Comparison of ENCODE assay signal across 9 cellular contexts in the genomic region with DNA sequence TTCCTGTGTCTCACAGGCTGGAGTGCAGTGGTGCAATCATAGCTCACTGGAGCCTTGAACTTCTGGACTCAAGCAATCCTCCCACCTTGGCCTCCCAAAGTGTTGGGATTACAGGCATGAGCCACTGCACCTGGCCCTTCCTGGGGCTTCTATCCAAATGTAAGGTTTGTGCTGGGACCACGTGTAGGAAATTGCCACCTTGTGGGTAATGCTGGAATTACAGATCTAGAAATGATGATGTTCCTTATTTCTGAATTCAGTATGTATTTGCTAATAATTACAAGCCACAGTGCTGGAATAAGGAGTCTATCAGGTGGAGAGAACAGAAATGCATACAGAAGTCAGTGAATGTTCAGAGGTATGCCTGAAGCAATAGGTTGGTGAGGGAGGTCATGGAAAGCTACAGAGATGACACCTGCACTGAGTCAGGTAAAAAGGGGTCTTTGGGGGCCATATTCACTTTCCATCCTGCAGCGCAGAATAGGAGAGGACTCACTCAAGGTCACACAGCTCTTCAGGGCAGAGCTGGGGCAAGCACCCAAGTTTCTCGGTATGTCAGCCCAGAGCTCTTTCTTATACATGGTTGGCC. TPM values are rescaled to one million over a fixed set of nuclear protein-coding genes. Genes with fewer than 3 reads are reported as not detected.
DNase-seq lines count a peak whose midpoint lies in the region; ATAC-seq and TF ChIP-seq lines count a peak whose summit lies in the region.
"Had no signal": no experiment of that assay in that cellular context is flagged by ENCODE, and none has a peak within 500 bp of the region (broad histone marks: within the 10 kb centered on the region; RNA-seq: fewer than 3 reads in every experiment).

No MANE protein-coding gene starts in this region.

- TF ChIP-seq CTCF in cardiac muscle cell (IDR thresholded peaks at IDR 0.05; ENCODE audit: low read depth, low read length) (peak; percentile 62), astrocyte of the cerebellum (IDR thresholded peaks at IDR 0.05; ENCODE audit: low read depth, low read length, missing control alignments) (peak; percentile 58)

- H3K4me1 ChIP-seq in cardiac muscle cell (ENCODE audit: low read depth): peaks cover 21% of the 10 kb centered on the region

- intact Hi-C loops in Right ventricle myocardium inferior (cut with DNase I): loop anchor here (5.0 kb wide), 1 partner anchor 531 kb away; the partner anchor contains the start of gene SLC25A51
- intact Hi-C loops in activated CD4-positive, alpha-beta memory T cell treated with anti-CD3 and anti-CD28 coated beads for 36 hours (cut with micrococcal nuclease): loop anchor here (1.0 to 2.0 kb wide), 2 partner anchors 62 to 520 kb away; no protein-coding TSS in a partner anchor

- no peaks in the 10 kb centered on the region for H3K9me3 Mint-ChIP-seq in activated CD4-positive, alpha-beta memory T cell treated with anti-CD3 and anti-CD28 coated beads for 36 hours
- H3K9me3 Mint-ChIP-seq: activated naive CD8-positive, alpha-beta T cell treated with anti-CD3 and anti-CD28 coated beads, Interleukin-2, amount 10 ng/mL, durations not matched to agents 7 days and 5 days had no signal

- no peaks in the 10 kb centered on the region for H3K4me1 Mint-ChIP-seq in activated CD4-positive, alpha-beta memory T cell treated with anti-CD3 and anti-CD28 coated beads for 36 hours (ENCODE audit: low read depth)

- no peak overlapping the region for H3K27ac ChIP-seq in cardiac muscle cell

- in situ Hi-C loops in astrocyte of the cerebellum (cut with HindIII; ENCODE audit: low sequenced_read_pairs): no loop called here

- H3K36me3 ChIP-seq in cardiac muscle cell: no peaks in the 10 kb centered on the region

- POLR2A ChIA-PET in activated CD4-positive, alpha-beta memory T cell treated with anti-CD3 and anti-CD28 coated beads for 36 hours (lab: Charles Lee): no interaction called here

- no peak for ATAC-seq in Right ventricle myocardium inferior
- peak; percentile 76 for ATAC-seq in left lobe of liver
- ATAC-seq in GM21367 (IDR thresholded peaks at IDR 0.05; ENCODE audit: unreplicated experiment): no peak

- no peaks in the 10 kb centered on the region for H3K27me3 Mint-ChIP-seq in activated CD4-positive, alpha-beta memory T cell treated with anti-CD3 and anti-CD28 coated beads for 36 hours

- CTCF ChIA-PET in activated CD4-positive, alpha-beta memory T cell treated with anti-CD3 and anti-CD28 coated beads for 36 hours (lab: Charles Lee): interaction anchor here (0.8 to 3.6 kb wide), 2 partner anchors 15 to 519 kb away, joined by 3 to 32 read pairs; no protein-coding TSS in a partner anchor

- no peak overlapping the region for H3K4me3 ChIP-seq in cardiac muscle cell
- no peak overlapping the region for H3K4me3 ChIP-seq in astrocyte of the cerebellum (ENCODE audit: low read depth, low read length)

- no peak overlapping the region for H3K27ac Mint-ChIP-seq in activated CD4-positive, alpha-beta memory T cell treated with anti-CD3 and anti-CD28 coated beads for 36 hours
- H3K27ac Mint-ChIP-seq: activated naive CD8-positive, alpha-beta T cell treated with anti-CD3 and anti-CD28 coated beads, Interleukin-2, amount 10 ng/mL, durations not matched to agents 7 days and 5 days had no signal

- H3K4me3 Mint-ChIP-seq in activated CD4-positive, alpha-beta memory T cell treated with anti-CD3 and anti-CD28 coated beads for 36 hours: no peak overlapping the region
- H3K4me3 Mint-ChIP-seq: activated naive CD8-positive, alpha-beta T cell treated with anti-CD3 and anti-CD28 coated beads, Interleukin-2, amount 10 ng/mL, durations not matched to agents 7 days and 5 days had no signal

- no peaks in the 10 kb centered on the region for H3K9me3 ChIP-seq in cardiac muscle cell (ENCODE audit: low read depth)

- no peaks in the 10 kb centered on the region for H3K27me3 ChIP-seq in cardiac muscle cell

- H3K36me3 Mint-ChIP-seq in activated CD4-positive, alpha-beta memory T cell treated with anti-CD3 and anti-CD28 coated beads for 36 hours: no peaks in the 10 kb centered on the region
- H3K36me3 Mint-ChIP-seq: activated naive CD8-positive, alpha-beta T cell treated with anti-CD3 and anti-CD28 coated beads, Interleukin-2, amount 10 ng/mL, durations not matched to agents 7 days and 5 days had no signal

- peak; percentile 53 to 57 for DNase-seq in cardiac muscle cell (ENCODE audit: low read depth in 1 of 2, low spot score in 1 of 2)
- DNase-seq in Right ventricle myocardium inferior (ENCODE audit: missing footprints): no peak
- peak; percentile 28 to 30 for DNase-seq in NCI-H1930 (lab: John Stamatoyannopoulos, UW)
- DNase-seq in astrocyte of the cerebellum (ENCODE audit: low read depth): peak; percentile 32
- DNase-seq in left lobe of liver (ENCODE audit: low spot score): no peak
- DNase-seq in activated CD4-positive, alpha-beta memory T cell treated with anti-CD3 and anti-CD28 coated beads for 36 hours: no peak
- no peak for DNase-seq in NOMO-1 treated with dmso at 0.1 percent for 144 hours (lab: John Stamatoyannopoulos, UW; ENCODE audit: unreplicated experiment)
- DNase-seq: activated naive CD8-positive, alpha-beta T cell treated with anti-CD3 and anti-CD28 coated beads, Interleukin-2, amount 10 ng/mL, durations not matched to agents 7 days and 5 days had no signal

RNA-seq across cellular contexts. Expression of gene IGFBPL1, which starts 8.8 kb away (rescaled TPM):
- total RNA-seq in cardiac muscle cell (12.6 and 24.2 TPM in 2 replicates), Right ventricle myocardium inferior (not detected), left lobe of liver (not detected)
- 2.0 and 4.2 TPM in 2 replicates for polyA plus RNA-seq in cardiac muscle cell
- not detected for total RNA-seq in activated CD4-positive, alpha-beta memory T cell treated with anti-CD3 and anti-CD28 coated beads for 36 hours
- total RNA-seq: activated naive CD8-positive, alpha-beta T cell treated with anti-CD3 and anti-CD28 coated beads, Interleukin-2, amount 10 ng/mL, durations not matched to agents 7 days and 5 days had no signal

RNA-seq across cellular contexts. Expression of gene ALDH1B1, which starts 40.5 kb away (rescaled TPM):
- total RNA-seq in cardiac muscle cell (24.7 and 31.7 TPM in 2 replicates), Right ventricle myocardium inferior (18.4 TPM), left lobe of liver (53.7 TPM)
- polyA plus RNA-seq in cardiac muscle cell: 34.7 and 51.6 TPM in 2 replicates
- total RNA-seq in activated CD4-positive, alpha-beta memory T cell treated with anti-CD3 and anti-CD28 coated beads for 36 hours: 10 to 100 TPM; 22.1 to 22.2 TPM

Comparison
In these comparisons a context has a peak if more than half of its experiments do, and no peak if none do; other contexts are left out.
1. DNase-seq: peak in cardiac muscle cell (2 of 2), NCI-H1930 (2 of 2) and astrocyte of the cerebellum (single experiment); none in Right ventricle myocardium inferior (single experiment), left lobe of liver (single experiment), activated CD4-positive, alpha-beta memory T cell treated with anti-CD3 and anti-CD28 coated beads for 36 hours (single experiment) and NOMO-1 treated with dmso at 0.1 percent for 144 hours (single experiment).
2. RNA of gene IGFBPL1, which starts 8.8 kb away (total RNA-seq): 12.6 to 24.2 TPM in cardiac muscle cell; not detected in activated CD4-positive, alpha-beta memory T cell treated with anti-CD3 and anti-CD28 coated beads for 36 hours, not detected in left lobe of liver (single experiment) and not detected in Right ventricle myocardium inferior (single experiment); every median in the first group is over 10 times any median in the second.